8 cellular contexts compared by ENCODE assay signal in genomic region chr2:148201075-148202004, GRCh38.
DNase-seq lines count a peak whose midpoint lies in the region; ATAC-seq and TF ChIP-seq lines count a peak whose summit lies in the region.

No MANE protein-coding gene starts in this region.

- POLR2A ChIA-PET in activated CD4-positive, alpha-beta memory T cell treated with anti-CD3 and anti-CD28 coated beads for 36 hours (lab: Charles Lee) = no interaction called here

- intact Hi-C loops in activated CD4-positive, alpha-beta memory T cell treated with anti-CD3 and anti-CD28 coated beads for 36 hours (cut with micrococcal nuclease) = loop anchor here (5.0 kb wide), 1 partner anchor 306 kb away; no protein-coding TSS in a partner anchor

- no peak overlapping the region for H3K4me3 ChIP-seq in LNCaP clone FGC (ENCODE audit: low read depth, low read length)

- H3K27ac Mint-ChIP-seq in activated CD4-positive, alpha-beta memory T cell treated with anti-CD3 and anti-CD28 coated beads for 36 hours = no peak overlapping the region

- H3K36me3 Mint-ChIP-seq in activated CD4-positive, alpha-beta memory T cell treated with anti-CD3 and anti-CD28 coated beads for 36 hours = peaks cover 2% of the 10 kb centered on the region

- no peak overlapping the region for H3K4me3 Mint-ChIP-seq in activated CD4-positive, alpha-beta memory T cell treated with anti-CD3 and anti-CD28 coated beads for 36 hours

- peak; percentile 22; the same call in 1 of the 2 replicates for TF ChIP-seq CTCF in LNCaP clone FGC (IDR thresholded peaks at IDR 0.05; ENCODE audit: control insufficient read depth, extremely low read depth, insufficient read depth)

- DNase-seq in DMS53 (lab: John Stamatoyannopoulos, UW) = peak; percentile 29
- DNase-seq in DMS53 treated with DMSO at 0.1 percent for 48 hours (lab: John Stamatoyannopoulos, UW; ENCODE audit: unreplicated experiment) = no peak
- no peak for DNase-seq in LNCaP clone FGC (ENCODE audit: low read depth)
- DNase-seq in activated CD4-positive, alpha-beta memory T cell treated with anti-CD3 and anti-CD28 coated beads for 36 hours = peak; percentile 51
- DNase-seq in fibroblast of peridontal ligament (ENCODE audit: extremely low read depth) = peak; percentile 16
- DNase-seq in pons (ENCODE audit: low spot score) = peak; percentile 42
- no peak for DNase-seq in GOT3 (lab: John Stamatoyannopoulos, UW)

- H3K4me1 Mint-ChIP-seq in activated CD4-positive, alpha-beta memory T cell treated with anti-CD3 and anti-CD28 coated beads for 36 hours (ENCODE audit: low read depth) = no peaks in the 10 kb centered on the region

- CTCF ChIA-PET in activated CD4-positive, alpha-beta memory T cell treated with anti-CD3 and anti-CD28 coated beads for 36 hours (lab: Charles Lee) = interaction anchor here (0.8 to 1.5 kb wide), 3 partner anchors 211 to 789 kb away, joined by 3 to 4 read pairs (median 3); no protein-coding TSS in a partner anchor

- ATAC-seq in GM21447 (IDR thresholded peaks at IDR 0.05; ENCODE audit: unreplicated experiment) = no peak

- no peaks in the 10 kb centered on the region for H3K27me3 Mint-ChIP-seq in activated CD4-positive, alpha-beta memory T cell treated with anti-CD3 and anti-CD28 coated beads for 36 hours

- H3K9me3 Mint-ChIP-seq in activated CD4-positive, alpha-beta memory T cell treated with anti-CD3 and anti-CD28 coated beads for 36 hours = no peaks in the 10 kb centered on the region

Comparison
In these comparisons a context has a peak if more than half of its experiments do, and no peak if none do; other contexts are left out.
1. DNase-seq: peak in DMS53 (single experiment), activated CD4-positive, alpha-beta memory T cell treated with anti-CD3 and anti-CD28 coated beads for 36 hours (single experiment), fibroblast of peridontal ligament (single experiment) and pons (single experiment); none in DMS53 treated with DMSO at 0.1 percent for 48 hours (single experiment), LNCaP clone FGC (single experiment) and GOT3 (single experiment).